2 cellular contexts compared by ENCODE assay signal in genomic region chr17:68049812-68050437, GRCh38.
TF ChIP-seq lines count a peak whose summit lies in the region.

No MANE protein-coding gene starts in this region.

TF ChIP-seq in WTC11, 78 proteins besides CTCF, POLR2A, EP300 and RAD21:
- TF ChIP-seq ZNF512 (CRISPR knock-in tag; IDR thresholded peaks at IDR 0.05; ENCODE audit: borderline replicate concordance): 0 out of 2 replicates have a peak, but pooled peaks have one; percentile 71

TF ChIP-seq in H1, 55 proteins besides CTCF, POLR2A, EP300 and RAD21:
- peak; percentile 52; the same call in 1 of the 2 replicates for TF ChIP-seq EGR1 (IDR thresholded peaks at IDR 0.05; ENCODE audit: borderline replicate concordance, low read depth, low read length)
